ENCODE assay signal across 23 cellular contexts in genomic region chr4:23763559-23763958, GRCh38.
"Had no signal": no experiment of that assay in that cellular context is flagged by ENCODE, and none has a peak within 500 bp of the region (broad histone marks: within the 10 kb centered on the region; RNA-seq: fewer than 3 reads in every experiment).

No MANE protein-coding gene starts in this region.

- H3K27ac ChIP-seq: esophagus muscularis mucosa, foreskin keratinocyte, gastroesophageal sphincter, heart left ventricle, hepatocyte, right atrium auricular region, sigmoid colon, spleen, testis, tibial artery, upper lobe of left lung had no signal

- H3K4me3 ChIP-seq: esophagus muscularis mucosa, gastroesophageal sphincter, heart left ventricle, hepatocyte, right atrium auricular region, sigmoid colon, spleen, testis, tibial artery, upper lobe of left lung had no signal

- H3K4me1 ChIP-seq: foreskin keratinocyte, right atrium auricular region, sigmoid colon, spleen, testis, tibial artery, upper lobe of left lung had no signal

- H3K79me2 ChIP-seq: hepatocyte had no signal

- ATAC-seq: foreskin keratinocyte; gastroesophageal sphincter; heart left ventricle; left cardiac atrium; naive thymus-derived CD8-positive, alpha-beta T cell; stimulated activated memory B cell treated with anti-CD40 and anti-IgM and Interleukin-4, amounts not matched to agents 10 μg/mL and 1 μg/mL and 100 μg/mL, for 72 hours; stimulated activated naive CD8-positive, alpha-beta T cell treated with anti-CD3 and anti-CD28 coated beads, Interleukin-15, Interleukin-2, amounts not matched to agents 100 U/mL and 50 U/mL, for 24 hours had no signal

- H3K9me3 ChIP-seq: esophagus muscularis mucosa, gastroesophageal sphincter, heart left ventricle, right atrium auricular region, sigmoid colon, spleen, testis, tibial artery, upper lobe of left lung had no signal

- DNase-seq: central memory CD4-positive, alpha-beta T cell; effector memory CD4-positive, alpha-beta T cell; foreskin keratinocyte; heart left ventricle; left cardiac atrium; mesendoderm; midbrain; naive thymus-derived CD8-positive, alpha-beta T cell; nephron progenitor cell; nucleus accumbens; sigmoid colon; spleen; stimulated activated CD4-positive, alpha-beta T cell treated with anti-CD3 and anti-CD28 coated beads, Interleukin-4, amount 100 ng/mL, for 4 hours; stimulated activated naive CD8-positive, alpha-beta T cell treated with anti-CD3 and anti-CD28 coated beads, Interleukin-15, Interleukin-2, amounts not matched to agents 100 U/mL and 50 U/mL, for 24 hours; substantia nigra; testis; tibial artery had no signal

- H3K27me3 ChIP-seq: esophagus muscularis mucosa, foreskin keratinocyte, gastroesophageal sphincter, heart left ventricle, hepatocyte, right atrium auricular region, sigmoid colon, spleen, testis, tibial artery, upper lobe of left lung had no signal

- H2AFZ ChIP-seq: hepatocyte had no signal

- H3K4me2 ChIP-seq: hepatocyte had no signal

- H3K36me3 ChIP-seq: esophagus muscularis mucosa, gastroesophageal sphincter, heart left ventricle, right atrium auricular region, sigmoid colon, spleen, tibial artery, upper lobe of left lung had no signal
